25 cellular contexts compared by ENCODE assay signal in the genomic region with DNA sequence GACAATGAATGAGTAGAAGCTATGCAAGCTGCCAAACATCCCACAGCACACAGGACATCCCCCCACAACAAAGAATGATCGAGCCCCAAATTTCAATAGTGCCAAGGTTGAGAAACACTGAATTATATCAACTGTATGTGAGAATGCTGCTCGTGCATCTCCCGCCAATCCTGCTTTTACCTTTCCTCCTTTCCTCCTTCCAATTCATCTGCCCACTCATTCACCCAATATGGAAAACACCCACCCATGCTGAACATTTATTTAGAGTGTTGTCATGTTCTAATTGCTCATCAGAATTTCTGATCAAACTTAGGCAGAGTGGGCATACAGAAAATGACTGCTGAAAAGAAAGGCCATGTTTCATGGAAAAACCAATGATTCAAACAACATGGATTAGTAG.
DNase-seq lines count a peak whose midpoint lies in the region; ATAC-seq lines count a peak whose summit lies in the region.
"Had no signal": no experiment of that assay in that cellular context is flagged by ENCODE, and none has a peak within 500 bp of the region (broad histone marks: within the 10 kb centered on the region; RNA-seq: fewer than 3 reads in every experiment).

No MANE protein-coding gene starts in this region.

- DNase-seq in Ammon's horn (ENCODE audit: low spot score) (peak; percentile 32), putamen (ENCODE audit: low spot score) (peak; percentile 51)
- no peak for DNase-seq in stimulated activated CD4-positive, alpha-beta T cell treated with anti-CD3 and anti-CD28 coated beads, Interleukin-15, amount 100 ng/mL, for 24 hours
- DNase-seq: 8988T; ACHN; AML-193; BE2C; C1 segment of cervical spinal cord; Caco-2; Calu3; CD4-positive, alpha-beta memory T cell; CD4-positive, alpha-beta T cell; CD4-positive, CD25-positive, alpha-beta regulatory T cell; CD8-positive, alpha-beta memory T cell; CD8-positive, alpha-beta T cell; COR-L47; DMS 273 treated with DMSO at 0.1 percent for 48 hours; DMS153; DMS53; DMS79; DMS79 treated with DMSO at 0.1 percent for 48 hours; DND-41; EL had no signal

- no peak for ATAC-seq in GM21723 (IDR thresholded peaks at IDR 0.05; ENCODE audit: unreplicated experiment)
- ATAC-seq: A549; CD8-positive, alpha-beta T cell had no signal
